In genomic region chr2:182504903-182505302, GRCh38 we compare ENCODE assay signal across 13 cellular contexts.
A peak's percentile ranks its signal among the peaks of the same experiment; 100 is the strongest.
DNase-seq lines count a peak whose midpoint lies in the region; ATAC-seq and TF ChIP-seq lines count a peak whose summit lies in the region.
"Had no signal": no experiment of that assay in that cellular context is flagged by ENCODE, and none has a peak within 500 bp of the region (broad histone marks: within the 10 kb centered on the region; RNA-seq: fewer than 3 reads in every experiment).

No MANE protein-coding gene starts in this region.

- TF ChIP-seq POLR2A in adrenal gland (IDR thresholded peaks at IDR 0.05): no peak

- 42 to 49% (median 44%) methylated on average over 2 of the region's 2 CpGs for WGBS in adrenal gland, 4 donors

- H3K9me3 ChIP-seq in adrenal gland (replicated peaks in 1 of 3): no peaks in the 10 kb centered on the region
- H3K9me3 ChIP-seq: Caco-2, right lobe of liver had no signal

- TF ChIP-seq CTCF in adrenal gland (IDR thresholded peaks at IDR 0.05): no peak
- TF ChIP-seq CTCF in retinal pigment epithelial cell (conservative IDR thresholded peaks at IDR 0.05; ENCODE audit: low read depth, low read length): no peak
- TF ChIP-seq CTCF in GM13977 (IDR thresholded peaks at IDR 0.05; ENCODE audit: extremely low read depth, insufficient read depth, missing control alignments): no peak

- in situ Hi-C loops in GM13977 (cut with MboI; ENCODE audit: low pct_unique_long_range_greater_than_20kb, low sequenced_read_pairs, unreplicated experiment): no loop called here

- H3K27me3 ChIP-seq in adrenal gland: no peaks in the 10 kb centered on the region
- H3K27me3 ChIP-seq: right lobe of liver had no signal

- intact Hi-C loops in adrenal gland (cut with DNase I): no loop called here
- intact Hi-C loops in Right ventricle myocardium superior (cut with DNase I): no loop called here

- H3K36me3 ChIP-seq in adrenal gland (replicated peaks in 1 of 2): no peaks in the 10 kb centered on the region
- H3K36me3 ChIP-seq: right lobe of liver had no signal

- H3K27ac ChIP-seq in adrenal gland: peak overlapping the region in 1 of 5 donors; percentile 72
- H3K27ac ChIP-seq: right lobe of liver had no signal

- ATAC-seq in Right ventricle myocardium superior (ENCODE audit: poor library complexity) (peak; percentile 95), HG03097 (IDR thresholded peaks at IDR 0.05; ENCODE audit: low FRiP score, unreplicated experiment) (no peak)

- DNase-seq in GM03348 (ENCODE audit: low spot score) (peak; percentile 69), adrenal gland (peak; percentile 23 to 82 (median 68)), Right ventricle myocardium superior (peak; percentile 40), retinal pigment epithelial cell (ENCODE audit: low read depth) (peak; percentile 79), GM13977 (ENCODE audit: low spot score) (no peak), anterior cingulate cortex (lab: John Stamatoyannopoulos, UW) (no peak), iPS-NIHi11 (ENCODE audit: low spot score) (no peak)
- DNase-seq: activated naive CD8-positive, alpha-beta T cell treated with anti-CD3 and anti-CD28 coated beads, Interleukin-2, amount 10 ng/mL, durations not matched to agents 7 days and 5 days; Caco-2; endodermal cell; NCI-H526; right lobe of liver had no signal

- H3K4me1 ChIP-seq in adrenal gland (replicated peaks in 1 of 2): no peaks in the 10 kb centered on the region
- H3K4me1 ChIP-seq: right lobe of liver had no signal

- H3K4me3 ChIP-seq in adrenal gland (no peak overlapping the region), retinal pigment epithelial cell (ENCODE audit: low read length) (no peak overlapping the region)
- H3K4me3 ChIP-seq: right lobe of liver had no signal

Comparison
In these comparisons a context has a peak if more than half of its experiments do, and no peak if none do; other contexts are left out.
1. DNase-seq: peak in GM03348 (single experiment), adrenal gland (7 of 7), Right ventricle myocardium superior (single experiment) and retinal pigment epithelial cell (single experiment); none in GM13977 (single experiment), anterior cingulate cortex (0 of 58) and iPS-NIHi11 (single experiment).